In genomic region chr19:16527971-16528521, GRCh38 we compare ENCODE assay signal across 8 cellular contexts. TPM values are rescaled to one million over a fixed set of nuclear protein-coding genes. Genes with fewer than 3 reads are reported as not detected.
DNase-seq lines count a peak whose midpoint lies in the region; ATAC-seq and TF ChIP-seq lines count a peak whose summit lies in the region.

No MANE protein-coding gene starts in this region.

- H3K9me3 ChIP-seq in A673 (ENCODE audit: low read depth, low read length, poor library complexity, severe bottlenecking) (no peaks in the 10 kb centered on the region), suprapubic skin (no peaks in the 10 kb centered on the region)

- WGBS in suprapubic skin, result 90% methylated on average over 12 of the region's 12 CpGs

- TF ChIP-seq CTCF in A673 (conservative IDR thresholded peaks at IDR 0.05; ENCODE audit: low read depth, low read length) (peak; percentile 62), suprapubic skin (IDR thresholded peaks at IDR 0.05) (peak in 1 of 2 donors; percentile 18)

- H3K27me3 ChIP-seq in A673 (replicated peaks; ENCODE audit: insufficient read depth, low read depth, low read length, poor library complexity) (no peaks in the 10 kb centered on the region), suprapubic skin (no peaks in the 10 kb centered on the region)

- POLR2A ChIA-PET in A673 (lab: Charles Lee; ENCODE audit: low non-redundant PET), result no interaction called here

- H3K4me1 ChIP-seq in A673 (ENCODE audit: insufficient read depth, low read length, poor library complexity, severe bottlenecking) (no peaks in the 10 kb centered on the region), suprapubic skin (no peaks in the 10 kb centered on the region)

- no peak for TF ChIP-seq EP300 in suprapubic skin (IDR thresholded peaks at IDR 0.05)

- ATAC-seq in GM21619 (IDR thresholded peaks at IDR 0.05; ENCODE audit: unreplicated experiment), result no peak
- ATAC-seq in HG03521 (IDR thresholded peaks at IDR 0.05; ENCODE audit: unreplicated experiment), result no peak

- intact Hi-C loops in A673 (cut with micrococcal nuclease; ENCODE audit: unreplicated experiment), result no loop called here

- H3K36me3 ChIP-seq in A673 (ENCODE audit: insufficient read depth, low read length, poor library complexity, severe bottlenecking) (peaks cover 98% of the 10 kb centered on the region), suprapubic skin (peaks cover 100% of the 10 kb centered on the region)

- H3K4me3 ChIP-seq in A673 (ENCODE audit: low read depth, low read length, poor library complexity, severe bottlenecking) (no peak overlapping the region), suprapubic skin (no peak overlapping the region)

- CTCF ChIA-PET in A673 (lab: Charles Lee), result interaction anchor here (0.6 kb wide), 1 partner anchor 99 kb away, joined by 3 read pairs; no protein-coding TSS in a partner anchor

- no peak for TF ChIP-seq POLR2A in suprapubic skin (IDR thresholded peaks at IDR 0.05)

- H3K27ac ChIP-seq in A673 (ENCODE audit: low read depth, low read length, poor library complexity, severe bottlenecking) (no peak overlapping the region), suprapubic skin (peak overlapping the region; percentile 69)

- BruUV-seq in A673 (replicated peaks; lab: Mats Ljungman, UMichigan), result no TSS peak

- DNase-seq in A673 (ENCODE audit: low spot score) (peak; percentile 42), HT-29 (ENCODE audit: low spot score) (peak; percentile 19), germinal center (ENCODE audit: low spot score) (peak; percentile 26), suprapubic skin (ENCODE audit: low spot score in 2 of 2) (no peak), hippocampal formation (lab: John Stamatoyannopoulos, UW) (no peak)
- peak; percentile 38 for DNase-seq in activated CD8-positive, alpha-beta memory T cell treated with anti-CD3 and anti-CD28 coated beads, Interleukin-2, amount 50 U/mL, for 4 hours

RNA-seq across cellular contexts. Expression of gene CHERP, which starts 14.2 kb away (rescaled TPM):
- 86.4 and 98.4 TPM in 2 replicates for total RNA-seq in A673 (2021)
- 8.8 and 10.7 TPM in 2 replicates for total RNA-seq in HT-29 (2014; rRNA removed; shearing (Covaris generic))
- total RNA-seq in suprapubic skin, result 10 to 100 TPM; 13.3 to 35.6 (median 18.9) TPM

RNA-seq across cellular contexts. Expression of gene C19orf44, which starts 31.9 kb away (rescaled TPM):
- total RNA-seq in A673 (2021) (8.3 and 9.8 TPM in 2 replicates), suprapubic skin (1 to 10 TPM; 2.7 to 7.4 (median 6.5) TPM)
- total RNA-seq in HT-29 (2014; rRNA removed; shearing (Covaris generic)), result 0.81 and 4.5 TPM in 2 replicates

RNA-seq across cellular contexts. Expression of gene CALR3, which starts 32.1 kb away (rescaled TPM):
- total RNA-seq in A673 (2021) (not detected in 2 replicates), suprapubic skin (not detected)
- 0.05 and 0.20 TPM in 2 replicates for total RNA-seq in HT-29 (2014; rRNA removed; shearing (Covaris generic))

RNA-seq across cellular contexts. Expression of gene SLC35E1, which starts 44.2 kb away (rescaled TPM):
- total RNA-seq in A673 (2021) (36.3 and 37.9 TPM in 2 replicates), suprapubic skin (10 to 100 TPM; 49.8 to 64.8 (median 56.3) TPM)
- 16.8 and 23.4 TPM in 2 replicates for total RNA-seq in HT-29 (2014; rRNA removed; shearing (Covaris generic))

RNA-seq across cellular contexts. Expression of gene EPS15L1, which starts 56.3 kb away (rescaled TPM):
- total RNA-seq in A673 (2021) (74.4 and 76.8 TPM in 2 replicates), suprapubic skin (10 to 100 TPM; 27.3 to 59.2 (median 33.4) TPM)
- total RNA-seq in HT-29 (2014; rRNA removed; shearing (Covaris generic)), result 5.0 and 10.4 TPM in 2 replicates

Comparison
In these comparisons a context has a peak if more than half of its experiments do, and no peak if none do; other contexts are left out.
1. DNase-seq: peak in A673 (single experiment), HT-29 (single experiment), activated CD8-positive, alpha-beta memory T cell treated with anti-CD3 and anti-CD28 coated beads, Interleukin-2, amount 50 U/mL, for 4 hours (single experiment) and germinal center (single experiment); none in suprapubic skin (0 of 2) and hippocampal formation (0 of 2).